In genomic region chr2:174662459-174662858, GRCh38 we compare ENCODE assay signal across 10 cellular contexts.
DNase-seq lines count a peak whose midpoint lies in the region; ATAC-seq and TF ChIP-seq lines count a peak whose summit lies in the region.
"Had no signal": no experiment of that assay in that cellular context is flagged by ENCODE, and none has a peak within 500 bp of the region (broad histone marks: within the 10 kb centered on the region; RNA-seq: fewer than 3 reads in every experiment).

No MANE protein-coding gene starts in this region.

- no peak for TF ChIP-seq POLR2A in tibial nerve (IDR thresholded peaks at IDR 0.05)

- no peak for ATAC-seq in HG03565 (IDR thresholded peaks at IDR 0.05; ENCODE audit: unreplicated experiment)
- ATAC-seq in HG03196 (IDR thresholded peaks at IDR 0.05; ENCODE audit: unreplicated experiment) = no peak

- H3K9me3 ChIP-seq in tibial nerve = no peaks in the 10 kb centered on the region
- H3K9me3 ChIP-seq: uterus had no signal

- H3K4me1 ChIP-seq in tibial nerve = peaks cover 0 to 72% (median 57%) of the 10 kb centered on the region in 4 donors
- H3K4me1 ChIP-seq: uterus had no signal

- DNase-seq in HL-60 (ENCODE audit: low read depth in 1 of 2, low spot score in 1 of 2) (no peak), brain microvascular endothelial cell (peak; percentile 83), hepatic stellate cell (ENCODE audit: low spot score) (peak; percentile 69), tibial nerve (ENCODE audit: low spot score in 2 of 2) (no peak), RPMI8226 (no peak)
- DNase-seq: NCI-H187 treated with DMSO at 0.1 percent for 48 hours, uterus had no signal

- 18 to 47% methylated on average over 3 of the region's 3 CpGs for WGBS in tibial nerve, 2 donors

- H3K4me3 ChIP-seq in HL-60 (replicated peaks; ENCODE audit: insufficient read depth, low read length) (no peak overlapping the region), brain microvascular endothelial cell (ENCODE audit: low read depth, low read length) (no peak overlapping the region), tibial nerve (no peak overlapping the region)
- H3K4me3 ChIP-seq: uterus had no signal

- in situ Hi-C loops in brain microvascular endothelial cell (cut with HindIII; ENCODE audit: low pct_ligation_motif_present, low sequenced_read_pairs) = no loop called here

- TF ChIP-seq CTCF in HL-60 (IDR thresholded peaks at IDR 0.05; ENCODE audit: insufficient read depth, low read length) (no peak), brain microvascular endothelial cell (IDR thresholded peaks at IDR 0.05; ENCODE audit: low read depth, low read length, missing control alignments) (no peak), tibial nerve (IDR thresholded peaks at IDR 0.05) (no peak)

- TF ChIP-seq EP300 in tibial nerve (IDR thresholded peaks at IDR 0.05) = no peak

- H3K27me3 ChIP-seq in HL-60 (ENCODE audit: insufficient read depth, poor library complexity, severe bottlenecking) = no peaks in the 10 kb centered on the region
- H3K27me3 ChIP-seq in brain microvascular endothelial cell (replicated peaks) = no peaks in the 10 kb centered on the region
- H3K27me3 ChIP-seq in tibial nerve = no peaks in the 10 kb centered on the region
- H3K27me3 ChIP-seq: uterus had no signal

- no peaks in the 10 kb centered on the region for H3K36me3 ChIP-seq in brain microvascular endothelial cell (replicated peaks)
- H3K36me3 ChIP-seq in tibial nerve = peaks cover 0 to 5% (median 0%) of the 10 kb centered on the region in 3 donors
- H3K36me3 ChIP-seq: uterus had no signal

- H3K27ac ChIP-seq in HL-60 (replicated peaks) (peak overlapping the region; percentile 59), brain microvascular endothelial cell (no peak overlapping the region), tibial nerve (peak overlapping the region; percentile 15 to 91 (median 69))
- H3K27ac ChIP-seq: VCaP had no signal

Comparison
In these comparisons a context has a peak if more than half of its experiments do, and no peak if none do; other contexts are left out.
1. DNase-seq: peak in brain microvascular endothelial cell (single experiment) and hepatic stellate cell (single experiment); none in HL-60 (0 of 2), tibial nerve (0 of 2) and RPMI8226 (single experiment).